Comparison of ENCODE assay signal across 1 cellular context in the genomic region with DNA sequence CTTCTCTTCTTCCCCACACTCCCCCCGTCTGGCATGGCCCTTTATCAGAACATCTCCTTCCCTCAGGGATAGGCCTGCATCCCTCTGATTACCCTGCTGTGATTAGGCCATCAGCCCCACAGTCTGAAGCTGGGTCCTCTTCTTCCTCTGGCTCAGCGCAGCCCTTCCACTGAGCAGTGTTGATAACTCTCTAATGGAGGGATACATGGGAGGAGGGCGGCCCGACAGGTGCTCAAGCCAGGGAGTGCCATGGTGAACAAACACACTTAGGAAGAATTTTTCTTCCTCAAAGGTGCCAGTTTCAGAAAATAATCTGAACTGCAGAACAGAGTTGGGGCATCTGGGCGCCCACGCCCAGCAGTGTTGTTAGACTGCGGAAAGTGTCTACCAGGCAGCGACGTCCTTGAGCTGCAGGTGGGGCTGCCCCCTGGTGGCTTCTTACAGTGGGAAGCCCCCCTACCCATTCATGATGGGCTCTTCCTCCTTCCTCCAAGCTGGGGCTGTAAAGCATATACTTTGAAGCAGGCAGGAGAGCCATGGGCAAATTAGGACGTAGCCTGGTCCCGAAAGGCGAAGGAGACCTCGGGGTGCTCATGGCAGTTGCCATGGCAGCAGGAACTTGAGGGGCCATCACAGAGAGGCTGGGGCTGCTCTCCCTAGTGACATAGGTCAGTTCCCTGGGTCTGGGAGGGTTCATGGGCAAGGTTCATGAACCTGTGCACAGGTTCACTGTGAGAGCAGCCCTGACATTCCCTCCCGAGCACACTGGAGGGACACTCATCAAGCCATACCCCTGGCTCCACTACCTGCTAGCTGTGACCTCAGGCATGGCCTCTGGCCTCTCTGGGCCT.
TF ChIP-seq lines count a peak whose summit lies in the region.

No MANE protein-coding gene starts in this region.

TF ChIP-seq in HepG2, 621 proteins besides CTCF, POLR2A, EP300 and RAD21:
- TF ChIP-seq TBX3 (IDR thresholded peaks at IDR 0.05; ENCODE audit: borderline replicate concordance): no peak
- TF ChIP-seq ZSCAN21 (CRISPR knock-in tag; IDR thresholded peaks at IDR 0.05; ENCODE audit: borderline replicate concordance): no peak
- TF ChIP-seq BHLHE40 (IDR thresholded peaks at IDR 0.05; ENCODE audit: low read length): no peak
- no peak for TF ChIP-seq HHEX (CRISPR knock-in tag; IDR thresholded peaks at IDR 0.05)
TF ChIP-seq in HepG2: peak in this region for 0.
